ENCODE assay signal across 29 cellular contexts in genomic region chrX:27694667-27695066, GRCh38.
"Had no signal": no experiment of that assay in that cellular context is flagged by ENCODE, and none has a peak within 500 bp of the region (broad histone marks: within the 10 kb centered on the region; RNA-seq: fewer than 3 reads in every experiment).

No MANE protein-coding gene starts in this region.

- FAIRE-seq: urothelium cell line had no signal

- H3K27ac Mint-ChIP-seq: natural killer cell; nephron; stimulated activated effector memory CD8-positive, alpha-beta T cell treated with anti-CD3 and anti-CD28 coated beads, Interleukin-12 subunit alpha, Interleukin-12 subunit beta, amount 100 ng/mL, for 72 hours; stimulated activated naive B cell treated with anti-CD40 and anti-IgM and Interleukin-4, amounts not matched to agents 10 μg/mL and 1 μg/mL and 100 μg/mL, for 72 hours; stimulated activated naive CD8-positive, alpha-beta T cell treated with anti-CD3 and anti-CD28 coated beads, Interleukin-15, Interleukin-2, amounts not matched to agents 100 ng/mL and 50 ng/mL, for 24 hours had no signal

- H3K27me3 Mint-ChIP-seq: progenitor cell of endocrine pancreas; stimulated activated naive B cell treated with anti-CD40 and anti-IgM and Interleukin-4, amounts not matched to agents 10 μg/mL and 1 μg/mL and 100 μg/mL, for 72 hours; stimulated activated naive CD8-positive, alpha-beta T cell treated with anti-CD3 and anti-CD28 coated beads, Interleukin-15, Interleukin-2, amounts not matched to agents 100 ng/mL and 50 ng/mL, for 24 hours had no signal

- H3K36me3 ChIP-seq: neutrophil, right lobe of liver, sigmoid colon, stomach, thoracic aorta, thyroid gland, tibial nerve, upper lobe of left lung, vagina had no signal

- H3K79me2 ChIP-seq: parathyroid adenoma had no signal

- DNase-seq: natural killer cell; nucleus accumbens; posterior cingulate gyrus; psoas muscle; right cardiac atrium; right lobe of liver; sigmoid colon; small intestine; stimulated activated CD4-positive, alpha-beta T cell treated with anti-CD3 and anti-CD28 coated beads, Interleukin-15, amount 100 ng/mL, for 24 hours; stimulated activated CD4-positive, alpha-beta T cell treated with anti-CD3 and anti-CD28 coated beads, Interleukin-2, amount 100 ng/mL, for 24 hours; stimulated activated CD4-positive, alpha-beta T cell treated with anti-CD3 and anti-CD28 coated beads, Interleukin-2, amount 100 ng/mL, for 48 hours; stimulated activated CD4-positive, alpha-beta T cell treated with anti-CD3 and anti-CD28 coated beads, Interleukin-4, amount 100 ng/mL, for 24 hours; stimulated activated naive B cell treated with anti-CD40 and anti-IgM and Interleukin-4, amounts not matched to agents 10 μg/mL and 1 μg/mL and 100 μg/mL, for 72 hours; stimulated activated naive CD4-positive, alpha-beta T cell treated with Interleukin-2 at 50 U/mL for 16 hours; stomach; thyroid gland; trophoblast cell; upper lobe of left lung had no signal

- H3K4me3 Mint-ChIP-seq: natural killer cell; nephron; neural crest cell; stimulated activated effector memory CD8-positive, alpha-beta T cell treated with anti-CD3 and anti-CD28 coated beads, Interleukin-12 subunit alpha, Interleukin-12 subunit beta, amount 100 ng/mL, for 72 hours; stimulated activated naive B cell treated with anti-CD40 and anti-IgM and Interleukin-4, amounts not matched to agents 10 μg/mL and 1 μg/mL and 100 μg/mL, for 72 hours; stimulated activated naive CD8-positive, alpha-beta T cell treated with anti-CD3 and anti-CD28 coated beads, Interleukin-15, Interleukin-2, amounts not matched to agents 100 ng/mL and 50 ng/mL, for 24 hours had no signal

- H3K4me3 ChIP-seq: psoas muscle, right lobe of liver, sigmoid colon, stomach, thoracic aorta, thyroid gland, tibial nerve, upper lobe of left lung, vagina had no signal

- H3K4me1 Mint-ChIP-seq: natural killer cell; nephron; neural crest cell; stimulated activated effector memory CD8-positive, alpha-beta T cell treated with anti-CD3 and anti-CD28 coated beads, Interleukin-12 subunit alpha, Interleukin-12 subunit beta, amount 100 ng/mL, for 72 hours; stimulated activated naive B cell treated with anti-CD40 and anti-IgM and Interleukin-4, amounts not matched to agents 10 μg/mL and 1 μg/mL and 100 μg/mL, for 72 hours had no signal

- H3K27ac ChIP-seq: neutrophil, parathyroid adenoma, psoas muscle, right lobe of liver, sigmoid colon, stomach, thoracic aorta, thyroid gland, tibial nerve, upper lobe of left lung, vagina had no signal

- ATAC-seq: natural killer cell; psoas muscle; right cardiac atrium; right lobe of liver; stimulated activated effector memory CD8-positive, alpha-beta T cell treated with anti-CD3 and anti-CD28 coated beads, Interleukin-12 subunit alpha, Interleukin-12 subunit beta, amount 100 ng/mL, for 72 hours; stimulated activated naive B cell treated with anti-CD40 and anti-IgM and Interleukin-4, amounts not matched to agents 10 μg/mL and 1 μg/mL and 100 μg/mL, for 72 hours had no signal

- H3K9me3 ChIP-seq: neutrophil, psoas muscle, right lobe of liver, sigmoid colon, stomach, thoracic aorta, thyroid gland, tibial nerve, upper lobe of left lung, vagina had no signal

- H3K9me3 Mint-ChIP-seq: nephron; neural crest cell; stimulated activated naive B cell treated with anti-CD40 and anti-IgM and Interleukin-4, amounts not matched to agents 10 μg/mL and 1 μg/mL and 100 μg/mL, for 72 hours; stimulated activated naive CD8-positive, alpha-beta T cell treated with anti-CD3 and anti-CD28 coated beads, Interleukin-15, Interleukin-2, amounts not matched to agents 100 ng/mL and 50 ng/mL, for 24 hours had no signal

- H3K9ac ChIP-seq: parathyroid adenoma had no signal

- H3K4me1 ChIP-seq: parathyroid adenoma, psoas muscle, right lobe of liver, sigmoid colon, stomach, thyroid gland, tibial nerve, upper lobe of left lung, vagina had no signal

- H2AFZ ChIP-seq: parathyroid adenoma had no signal

- H3K27me3 ChIP-seq: neutrophil, right lobe of liver, sigmoid colon, stomach, thyroid gland, tibial nerve, upper lobe of left lung, vagina had no signal

- H3K36me3 Mint-ChIP-seq: natural killer cell; stimulated activated effector memory CD8-positive, alpha-beta T cell treated with anti-CD3 and anti-CD28 coated beads, Interleukin-12 subunit alpha, Interleukin-12 subunit beta, amount 100 ng/mL, for 72 hours; stimulated activated naive B cell treated with anti-CD40 and anti-IgM and Interleukin-4, amounts not matched to agents 10 μg/mL and 1 μg/mL and 100 μg/mL, for 72 hours had no signal
